In the genomic region with DNA sequence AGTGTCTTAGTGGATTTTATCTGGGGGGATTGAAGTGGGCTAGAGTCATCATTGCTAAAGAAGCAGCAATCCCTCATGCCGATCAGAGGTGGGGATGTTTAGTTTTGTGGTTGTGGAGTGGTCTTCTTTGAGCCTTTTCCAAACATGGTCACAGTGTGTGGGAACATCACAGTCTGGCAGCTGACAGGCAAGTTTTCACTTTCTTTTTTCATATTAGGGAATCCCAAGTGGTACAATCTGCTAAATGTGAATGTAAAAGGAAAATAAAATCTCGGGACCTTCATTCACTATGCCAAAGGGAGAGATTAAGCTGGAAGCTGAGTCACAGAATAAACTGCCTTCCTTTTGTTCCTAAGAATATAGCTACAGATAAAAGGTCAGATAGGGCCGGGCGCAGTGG, we compare ENCODE assay signal across 1 cellular context.
TF ChIP-seq lines count a peak whose summit lies in the region.

No MANE protein-coding gene starts in this region.

TF ChIP-seq in SK-N-SH, 30 proteins besides CTCF, POLR2A, EP300 and RAD21 (continued from another document):
- TF ChIP-seq, protein P1, sequence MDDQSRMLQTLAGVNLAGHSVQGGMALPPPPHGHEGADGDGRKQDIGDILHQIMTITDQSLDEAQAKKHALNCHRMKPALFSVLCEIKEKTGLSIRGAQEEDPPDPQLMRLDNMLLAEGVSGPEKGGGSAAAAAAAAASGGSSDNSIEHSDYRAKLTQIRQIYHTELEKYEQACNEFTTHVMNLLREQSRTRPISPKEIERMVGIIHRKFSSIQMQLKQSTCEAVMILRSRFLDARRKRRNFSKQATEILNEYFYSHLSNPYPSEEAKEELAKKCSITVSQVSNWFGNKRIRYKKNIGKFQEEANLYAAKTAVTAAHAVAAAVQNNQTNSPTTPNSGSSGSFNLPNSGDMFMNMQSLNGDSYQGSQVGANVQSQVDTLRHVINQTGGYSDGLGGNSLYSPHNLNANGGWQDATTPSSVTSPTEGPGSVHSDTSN (IDR thresholded peaks at IDR 0.05), result no peak
- no peak for TF ChIP-seq TAF1 (IDR thresholded peaks at IDR 0.05; ENCODE audit: borderline replicate concordance, low read depth, low read length)
- no peak for TF ChIP-seq YY1 (IDR thresholded peaks at IDR 0.05; ENCODE audit: low read depth)
- no peak for TF ChIP-seq ELF1 (IDR thresholded peaks at IDR 0.05)
- TF ChIP-seq MEF2A (IDR thresholded peaks at IDR 0.05; ENCODE audit: borderline replicate concordance, low read depth), result no peak
- no peak for TF ChIP-seq FOXJ3 (CRISPR knock-in tag; IDR thresholded peaks at IDR 0.05)
